Comparison of ENCODE assay signal across 1 cellular context in genomic region chr6:100176321-100176950, GRCh38.
TF ChIP-seq lines count a peak whose summit lies in the region.

No MANE protein-coding gene starts in this region.

TF ChIP-seq in HepG2, 621 proteins besides CTCF, POLR2A, EP300 and RAD21 (continued from another document):
- TF ChIP-seq, protein P1, sequence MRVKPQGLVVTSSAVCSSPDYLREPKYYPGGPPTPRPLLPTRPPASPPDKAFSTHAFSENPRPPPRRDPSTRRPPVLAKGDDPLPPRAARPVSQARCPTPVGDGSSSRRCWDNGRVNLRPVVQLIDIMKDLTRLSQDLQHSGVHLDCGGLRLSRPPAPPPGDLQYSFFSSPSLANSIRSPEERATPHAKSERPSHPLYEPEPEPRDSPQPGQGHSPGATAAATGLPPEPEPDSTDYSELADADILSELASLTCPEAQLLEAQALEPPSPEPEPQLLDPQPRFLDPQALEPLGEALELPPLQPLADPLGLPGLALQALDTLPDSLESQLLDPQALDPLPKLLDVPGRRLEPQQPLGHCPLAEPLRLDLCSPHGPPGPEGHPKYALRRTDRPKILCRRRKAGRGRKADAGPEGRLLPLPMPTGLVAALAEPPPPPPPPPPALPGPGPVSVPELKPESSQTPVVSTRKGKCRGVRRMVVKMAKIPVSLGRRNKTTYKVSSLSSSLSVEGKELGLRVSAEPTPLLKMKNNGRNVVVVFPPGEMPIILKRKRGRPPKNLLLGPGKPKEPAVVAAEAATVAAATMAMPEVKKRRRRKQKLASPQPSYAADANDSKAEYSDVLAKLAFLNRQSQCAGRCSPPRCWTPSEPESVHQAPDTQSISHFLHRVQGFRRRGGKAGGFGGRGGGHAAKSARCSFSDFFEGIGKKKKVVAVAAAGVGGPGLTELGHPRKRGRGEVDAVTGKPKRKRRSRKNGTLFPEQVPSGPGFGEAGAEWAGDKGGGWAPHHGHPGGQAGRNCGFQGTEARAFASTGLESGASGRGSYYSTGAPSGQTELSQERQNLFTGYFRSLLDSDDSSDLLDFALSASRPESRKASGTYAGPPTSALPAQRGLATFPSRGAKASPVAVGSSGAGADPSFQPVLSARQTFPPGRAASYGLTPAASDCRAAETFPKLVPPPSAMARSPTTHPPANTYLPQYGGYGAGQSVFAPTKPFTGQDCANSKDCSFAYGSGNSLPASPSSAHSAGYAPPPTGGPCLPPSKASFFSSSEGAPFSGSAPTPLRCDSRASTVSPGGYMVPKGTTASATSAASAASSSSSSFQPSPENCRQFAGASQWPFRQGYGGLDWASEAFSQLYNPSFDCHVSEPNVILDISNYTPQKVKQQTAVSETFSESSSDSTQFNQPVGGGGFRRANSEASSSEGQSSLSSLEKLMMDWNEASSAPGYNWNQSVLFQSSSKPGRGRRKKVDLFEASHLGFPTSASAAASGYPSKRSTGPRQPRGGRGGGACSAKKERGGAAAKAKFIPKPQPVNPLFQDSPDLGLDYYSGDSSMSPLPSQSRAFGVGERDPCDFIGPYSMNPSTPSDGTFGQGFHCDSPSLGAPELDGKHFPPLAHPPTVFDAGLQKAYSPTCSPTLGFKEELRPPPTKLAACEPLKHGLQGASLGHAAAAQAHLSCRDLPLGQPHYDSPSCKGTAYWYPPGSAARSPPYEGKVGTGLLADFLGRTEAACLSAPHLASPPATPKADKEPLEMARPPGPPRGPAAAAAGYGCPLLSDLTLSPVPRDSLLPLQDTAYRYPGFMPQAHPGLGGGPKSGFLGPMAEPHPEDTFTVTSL (CRISPR knock-in tag; IDR thresholded peaks at IDR 0.05; ENCODE audit: borderline replicate concordance): no peak
